In genomic region chr12:70757830-70758493, GRCh38 we compare ENCODE assay signal across 1 cellular context.
TF ChIP-seq lines count a peak whose summit lies in the region.

No MANE protein-coding gene starts in this region.

TF ChIP-seq in K562, 482 proteins besides CTCF, POLR2A, EP300 and RAD21 (continued from another document):
- 0 out of 4 replicates have a peak, but pooled peaks of 1 of the 2 experiments have one; percentile 12 for TF ChIP-seq KDM1A (IDR thresholded peaks at IDR 0.05)
- peak; percentile 76 for TF ChIP-seq CBFA2T2 (conservative IDR thresholded peaks at IDR 0.05)
- no peak for TF ChIP-seq ZNF311 (CRISPR knock-in tag; IDR thresholded peaks at IDR 0.05)
- TF ChIP-seq SOX6 (IDR thresholded peaks at IDR 0.05): peak; percentile 12; the same call in 1 of the 2 replicates
- peak; percentile 85 for TF ChIP-seq CBFA2T3 (IDR thresholded peaks at IDR 0.05)
- peak; percentile 30; the same call in 1 of the 2 replicates for TF ChIP-seq STAT5A (IDR thresholded peaks at IDR 0.05; ENCODE audit: borderline replicate concordance, low read length)
- peak; percentile 54 for TF ChIP-seq NCOR1 (IDR thresholded peaks at IDR 0.05)
- peak; percentile 57 for TF ChIP-seq ARID1B (IDR thresholded peaks at IDR 0.05)
- TF ChIP-seq NR2C1 (IDR thresholded peaks at IDR 0.05): peak; percentile 90
- peak; percentile 77 for TF ChIP-seq NR2C1 (tag; IDR thresholded peaks at IDR 0.05)
